Comparison of ENCODE assay signal across 8 cellular contexts in genomic region chr17:10156579-10157488, GRCh38. TPM values are rescaled to one million over a fixed set of nuclear protein-coding genes. Genes with fewer than 3 reads are reported as not detected.
DNase-seq lines count a peak whose midpoint lies in the region; ATAC-seq and TF ChIP-seq lines count a peak whose summit lies in the region.

No MANE protein-coding gene starts in this region.

- intact Hi-C loops in gastrocnemius medialis (cut with DNase I; ENCODE audit: low total_unique reads) = no loop called here

- ATAC-seq in HG03432 (IDR thresholded peaks at IDR 0.05; ENCODE audit: unreplicated experiment) (peak; percentile 79), gastrocnemius medialis (peak in 1 of 2 donors; percentile 62)

- peak in 1 of 2 donors; percentile 25 for TF ChIP-seq POLR2A in gastrocnemius medialis (IDR thresholded peaks at IDR 0.05)

- H3K36me3 ChIP-seq in duodenal mucosa (ENCODE audit: control insufficient read depth in 1 of 2, insufficient read depth in 2 of 2, low read length in 2 of 2) (no peaks in the 10 kb centered on the region), gastrocnemius medialis (no peaks in the 10 kb centered on the region)

- H3K4me3 ChIP-seq in duodenal mucosa (ENCODE audit: low read depth in 1 of 2, low read length in 2 of 2) (no peak overlapping the region), gastrocnemius medialis (no peak overlapping the region)

- no peak overlapping the region for H3K9ac ChIP-seq in duodenal mucosa (ENCODE audit: low read depth in 1 of 2, low read length in 2 of 2)

- peak overlapping the region; percentile 41 for H3K27ac ChIP-seq in duodenal mucosa (ENCODE audit: low read depth, low read length)
- peak overlapping the region in 3 of 4 donors; percentile 19 to 44 (median 39) for H3K27ac ChIP-seq in gastrocnemius medialis

- H3K27me3 ChIP-seq in duodenal mucosa (ENCODE audit: control insufficient read depth in 1 of 2, insufficient read depth in 2 of 2, low read length in 2 of 2) (no peaks in the 10 kb centered on the region), gastrocnemius medialis (no peaks in the 10 kb centered on the region)

- DNase-seq in stimulated activated CD8-positive, alpha-beta memory T cell treated with anti-CD3 and anti-CD28 coated beads, Interleukin-12 subunit alpha, Interleukin-12 subunit beta, amount 100 ng/mL, for 4 hours (ENCODE audit: low read depth) = peak; percentile 22
- DNase-seq in stimulated activated CD8-positive, alpha-beta memory T cell treated with anti-CD3 and anti-CD28 coated beads, Interleukin-4, amount 100 ng/mL, for 48 hours = no peak
- peak; percentile 32 to 56 for DNase-seq in gastrocnemius medialis
- no peak for DNase-seq in NCI-H526 (lab: John Stamatoyannopoulos, UW)
- no peak for DNase-seq in NCI-H1417 (lab: John Stamatoyannopoulos, UW)
- no peak for DNase-seq in NCI-H1694 treated with DMSO at 0.1 percent for 48 hours (lab: John Stamatoyannopoulos, UW)

- in situ Hi-C loops in gastrocnemius medialis (cut with MboI; ENCODE audit: low sequenced_read_pairs in 4 of 4) = no loop called here

- no peak for TF ChIP-seq CTCF in gastrocnemius medialis (IDR thresholded peaks at IDR 0.05 in 4 of 5, conservative IDR thresholded peaks at IDR 0.05 in 1 of 5)

- H3K4me1 ChIP-seq in duodenal mucosa (ENCODE audit: control insufficient read depth in 1 of 2, insufficient read depth in 2 of 2, low read length in 2 of 2) (peaks cover 0 to 8% of the 10 kb centered on the region in 2 donors), gastrocnemius medialis (peaks cover 0 to 3% of the 10 kb centered on the region in 2 donors)

- H3K9me3 ChIP-seq in duodenal mucosa (ENCODE audit: control insufficient read depth in 1 of 2, low read length in 2 of 2) = no peaks in the 10 kb centered on the region
- H3K9me3 ChIP-seq in gastrocnemius medialis = no peaks in the 10 kb centered on the region

RNA-seq across cellular contexts. Expression of gene GAS7, which starts 41.6 kb away (rescaled TPM):
- total RNA-seq in gastrocnemius medialis = 1 to 10 TPM; 5.8 to 7.1 (median 6.1) TPM

Comparison
In these comparisons a context has a peak if more than half of its experiments do, and no peak if none do; other contexts are left out.
1. DNase-seq: peak in stimulated activated CD8-positive, alpha-beta memory T cell treated with anti-CD3 and anti-CD28 coated beads, Interleukin-12 subunit alpha, Interleukin-12 subunit beta, amount 100 ng/mL, for 4 hours (single experiment) and gastrocnemius medialis (2 of 2); none in stimulated activated CD8-positive, alpha-beta memory T cell treated with anti-CD3 and anti-CD28 coated beads, Interleukin-4, amount 100 ng/mL, for 48 hours (single experiment), NCI-H526 (0 of 2), NCI-H1417 (0 of 3) and NCI-H1694 treated with DMSO at 0.1 percent for 48 hours (single experiment).